ENCODE assay signal across 35 cellular contexts in the genomic region with DNA sequence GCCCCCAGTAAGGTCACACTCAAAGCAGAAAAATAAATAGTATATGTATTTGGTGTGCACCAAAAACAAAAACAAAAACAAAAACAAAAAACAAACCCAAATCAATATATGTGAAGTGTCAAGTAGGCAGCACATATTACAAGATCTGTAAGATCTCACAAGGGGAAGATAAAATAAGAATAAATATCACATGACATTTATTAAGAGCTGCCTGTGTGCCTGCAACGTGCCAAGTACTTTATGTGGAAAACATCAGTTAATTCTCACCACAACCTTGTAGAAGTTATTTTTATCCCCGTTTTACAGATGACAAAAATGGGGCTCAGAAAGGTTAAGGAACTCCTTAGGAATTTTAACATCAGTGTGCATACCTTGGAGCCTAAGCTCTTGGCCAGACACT. TPM values are rescaled to one million over a fixed set of nuclear protein-coding genes. Genes with fewer than 3 reads are reported as not detected.
DNase-seq lines count a peak whose midpoint lies in the region; ATAC-seq and TF ChIP-seq lines count a peak whose summit lies in the region.
"Had no signal": no experiment of that assay in that cellular context is flagged by ENCODE, and none has a peak within 500 bp of the region (broad histone marks: within the 10 kb centered on the region; RNA-seq: fewer than 3 reads in every experiment).

No MANE protein-coding gene starts in this region.

- H3K27me3 ChIP-seq in DOHH2 (ENCODE audit: control insufficient read depth, low read length) (no peaks in the 10 kb centered on the region), rectal smooth muscle tissue (ENCODE audit: control insufficient read depth, insufficient read depth, low read length) (no peaks in the 10 kb centered on the region), sigmoid colon (no peaks in the 10 kb centered on the region), uterus (no peaks in the 10 kb centered on the region), endodermal cell (ENCODE audit: control insufficient read depth, insufficient read depth, low read length, poor library complexity, severe bottlenecking) (no peaks in the 10 kb centered on the region)
- H3K27me3 ChIP-seq: BE2C; BLaER1; BLaER1 treated with 17β-estradiol and CSF1 and Interleukin-3, amounts not matched to agents 10 nM and 100 nM had no signal

- peaks cover 40% of the 10 kb centered on the region for H3K36me3 ChIP-seq in DOHH2 (ENCODE audit: control insufficient read depth, low read length)
- no peaks in the 10 kb centered on the region for H3K36me3 ChIP-seq in rectal smooth muscle tissue (ENCODE audit: control insufficient read depth, insufficient read depth, low read length)
- H3K36me3 ChIP-seq in sigmoid colon = no peaks in the 10 kb centered on the region
- H3K36me3 ChIP-seq in uterus = no peaks in the 10 kb centered on the region
- H3K36me3 ChIP-seq in endodermal cell (ENCODE audit: control insufficient read depth, insufficient read depth, low read length) = no peaks in the 10 kb centered on the region
- H3K36me3 ChIP-seq: BE2C; BLaER1; BLaER1 treated with 17β-estradiol and CSF1 and Interleukin-3, amounts not matched to agents 10 nM and 100 nM had no signal

- no peaks in the 10 kb centered on the region for H3F3A ChIP-seq in DOHH2 (ENCODE audit: control insufficient read depth, insufficient read depth)

- ATAC-seq in sciatic nerve = no peak
- ATAC-seq: CD8-positive, alpha-beta T cell had no signal

- no peak for TF ChIP-seq POLR2A in sigmoid colon (IDR thresholded peaks at IDR 0.05)
- no peak for TF ChIP-seq POLR2A in uterus (IDR thresholded peaks at IDR 0.05)

- TF ChIP-seq EP300 in sigmoid colon (IDR thresholded peaks at IDR 0.05) = peak in 3 of 4 donors; percentile 22 to 63 (median 61)

- no peak overlapping the region for H3K4me3 Mint-ChIP-seq in endodermal cell
- H3K4me3 Mint-ChIP-seq: B cell; CD14-positive monocyte; CD4-positive, alpha-beta memory T cell; CD4-positive, alpha-beta T cell; CD4-positive, CD25-positive, alpha-beta regulatory T cell; CD8-positive, alpha-beta memory T cell; CD8-positive, alpha-beta T cell had no signal

- H3K27me3 Mint-ChIP-seq in endodermal cell (ENCODE audit: insufficient read depth) = peaks cover 1% of the 10 kb centered on the region
- H3K27me3 Mint-ChIP-seq: CD4-positive, alpha-beta T cell; CD4-positive, CD25-positive, alpha-beta regulatory T cell had no signal

- H3K9me3 ChIP-seq in DOHH2 (ENCODE audit: control insufficient read depth, insufficient read depth, low read length) (peaks cover 9% of the 10 kb centered on the region), sigmoid colon (peaks cover 0 to 2% (median 0%) of the 10 kb centered on the region in 4 donors), uterus (no peaks in the 10 kb centered on the region), endodermal cell (ENCODE audit: control insufficient read depth, low read length) (no peaks in the 10 kb centered on the region)
- H3K9me3 ChIP-seq: BE2C had no signal

- TF ChIP-seq CTCF in DOHH2 (IDR thresholded peaks at IDR 0.05; ENCODE audit: low read depth, low read length, poor library complexity, severe bottlenecking) (no peak), sigmoid colon (IDR thresholded peaks at IDR 0.05) (no peak), uterus (IDR thresholded peaks at IDR 0.05) (no peak), endodermal cell (conservative IDR thresholded peaks at IDR 0.05) (no peak)

- 75 to 82% methylated on average over 2 of the region's 2 CpGs for WGBS in sigmoid colon, 2 donors
- 80 to 93% methylated on average over 1 to 2 of the region's 2 CpGs for WGBS in endodermal cell (ENCODE audit: insufficient coverage in 1 of 2, insufficient read length in 1 of 2), 2 experiments

- no peak for DNase-seq in sigmoid colon
- no peak for DNase-seq in uterus
- DNase-seq in endodermal cell = no peak
- no peak for DNase-seq in DMS 273 (lab: John Stamatoyannopoulos, UW; ENCODE audit: unreplicated experiment)
- no peak for DNase-seq in sciatic nerve (ENCODE audit: low spot score)
- no peak for DNase-seq in activated naive CD4-positive, alpha-beta T cell treated with Interleukin-2 at 50 U/mL for 16 hours
- DNase-seq: 8988T; ACHN; AML-193; BE2C; C1 segment of cervical spinal cord; Caco-2; Calu3; CD4-positive, alpha-beta memory T cell; CD4-positive, alpha-beta T cell; CD4-positive, CD25-positive, alpha-beta regulatory T cell; CD8-positive, alpha-beta memory T cell; CD8-positive, alpha-beta T cell; COR-L47; DMS 273 treated with DMSO at 0.1 percent for 48 hours; DMS153; DMS53; DMS79; DMS79 treated with DMSO at 0.1 percent for 48 hours; DND-41; EL had no signal

- no peak overlapping the region for H3K27ac Mint-ChIP-seq in endodermal cell
- H3K27ac Mint-ChIP-seq: B cell; CD14-positive monocyte; CD4-positive, alpha-beta memory T cell; CD4-positive, alpha-beta T cell; CD8-positive, alpha-beta memory T cell; CD8-positive, alpha-beta T cell had no signal

- H3K79me2 ChIP-seq in DOHH2 (ENCODE audit: control insufficient read depth, low read length) = peaks cover 87% of the 10 kb centered on the region

- peak overlapping the region; percentile 43 for H3K4me2 ChIP-seq in DOHH2 (ENCODE audit: low read length)
- H3K4me2 ChIP-seq: A549; BLaER1; BLaER1 treated with 17β-estradiol and CSF1 and Interleukin-3, amounts not matched to agents 10 nM and 100 nM had no signal

- peaks cover 3% of the 10 kb centered on the region for H3K4me1 Mint-ChIP-seq in endodermal cell
- H3K4me1 Mint-ChIP-seq: B cell; CD14-positive monocyte; CD4-positive, alpha-beta memory T cell; CD4-positive, CD25-positive, alpha-beta regulatory T cell; CD8-positive, alpha-beta memory T cell had no signal

- H3K4me3 ChIP-seq in DOHH2 (ENCODE audit: low read length) (no peak overlapping the region), rectal smooth muscle tissue (ENCODE audit: low read length) (no peak overlapping the region), sigmoid colon (no peak overlapping the region), uterus (no peak overlapping the region), endodermal cell (ENCODE audit: low read length) (no peak overlapping the region)
- H3K4me3 ChIP-seq: A549; BLaER1; BLaER1 treated with 17β-estradiol and CSF1 and Interleukin-3, amounts not matched to agents 10 nM and 100 nM had no signal

- H3K9ac ChIP-seq in rectal smooth muscle tissue (ENCODE audit: low read length) (no peak overlapping the region), endodermal cell (ENCODE audit: extremely low read depth, low read length, poor library complexity, severe bottlenecking) (no peak overlapping the region)
- H3K9ac ChIP-seq: BLaER1; BLaER1 treated with 17β-estradiol and CSF1 and Interleukin-3, amounts not matched to agents 10 nM and 100 nM had no signal

- H3K9me3 Mint-ChIP-seq in endodermal cell = peaks cover 3% of the 10 kb centered on the region

- H3K36me3 Mint-ChIP-seq in endodermal cell (ENCODE audit: low read depth) = no peaks in the 10 kb centered on the region
- H3K36me3 Mint-ChIP-seq: CD14-positive monocyte; CD4-positive, alpha-beta memory T cell; CD4-positive, CD25-positive, alpha-beta regulatory T cell; CD8-positive, alpha-beta T cell had no signal

- H3K27ac ChIP-seq in DOHH2 (ENCODE audit: low read depth, low read length) (peak overlapping the region; percentile 10; the same call in 1 of the 2 replicates), rectal smooth muscle tissue (ENCODE audit: low read depth, low read length) (peak overlapping the region; percentile 40), sigmoid colon (peak overlapping the region in 3 of 4 donors; percentile 62 to 73 (median 69)), uterus (peak overlapping the region; percentile 41 to 74), endodermal cell (ENCODE audit: low read depth, low read length) (no peak overlapping the region)
- H3K27ac ChIP-seq: 22Rv1; BLaER1; BLaER1 treated with 17β-estradiol and CSF1 and Interleukin-3, amounts not matched to agents 10 nM and 100 nM; C4-2B had no signal

- intact Hi-C loops in sigmoid colon (cut with DNase I) (no loop called here), uterus (cut with DNase I; ENCODE audit: low total_unique reads) (no loop called here), sciatic nerve (cut with DNase I) (no loop called here)

- H3K9me2 ChIP-seq in DOHH2 (replicated peaks; ENCODE audit: control insufficient read depth, low read length) = no peaks in the 10 kb centered on the region

- peaks cover 60% of the 10 kb centered on the region for H3K4me1 ChIP-seq in DOHH2 (ENCODE audit: control insufficient read depth, low read length)
- H3K4me1 ChIP-seq in rectal smooth muscle tissue (ENCODE audit: control insufficient read depth, insufficient read depth, low read length) = peaks cover 13% of the 10 kb centered on the region
- H3K4me1 ChIP-seq in sigmoid colon = peaks cover 0 to 54% (median 34%) of the 10 kb centered on the region in 4 donors
- H3K4me1 ChIP-seq in uterus = peaks cover 0 to 1% of the 10 kb centered on the region in 2 donors
- H3K4me1 ChIP-seq in endodermal cell (ENCODE audit: control insufficient read depth, insufficient read depth, low read length) = no peaks in the 10 kb centered on the region
- H3K4me1 ChIP-seq: BLaER1, Caco-2 had no signal

- H4K20me1 ChIP-seq in DOHH2 (ENCODE audit: control insufficient read depth, insufficient read depth, low read depth, low read length) = no peaks in the 10 kb centered on the region
- H4K20me1 ChIP-seq: BLaER1; BLaER1 treated with 17β-estradiol and CSF1 and Interleukin-3, amounts not matched to agents 10 nM and 100 nM had no signal

RNA-seq across cellular contexts. Expression of a gene that starts 26.6 kb away (rescaled TPM):
- total RNA-seq in sigmoid colon (10 to 100 TPM; 13.5 to 21.0 (median 17.0) TPM), uterus (1 to 10 TPM; 2.4 to 7.6 (median 3.4) TPM), endodermal cell (under 1 TPM; 0.81 to 0.82 TPM), sciatic nerve (5.4 TPM)
- 1 to 10 TPM; 2.4 to 2.8 (median 2.4) TPM for polyA plus RNA-seq in sigmoid colon
- polyA plus RNA-seq in endodermal cell (2013, experiment 1 of 2) = 7.2 TPM
- 7.7 TPM for polyA plus RNA-seq in endodermal cell (2013, experiment 2 of 2)
- polyA plus RNA-seq: CD14-positive monocyte had no signal
